ENCODE assay signal across 16 cellular contexts in the genomic region with DNA sequence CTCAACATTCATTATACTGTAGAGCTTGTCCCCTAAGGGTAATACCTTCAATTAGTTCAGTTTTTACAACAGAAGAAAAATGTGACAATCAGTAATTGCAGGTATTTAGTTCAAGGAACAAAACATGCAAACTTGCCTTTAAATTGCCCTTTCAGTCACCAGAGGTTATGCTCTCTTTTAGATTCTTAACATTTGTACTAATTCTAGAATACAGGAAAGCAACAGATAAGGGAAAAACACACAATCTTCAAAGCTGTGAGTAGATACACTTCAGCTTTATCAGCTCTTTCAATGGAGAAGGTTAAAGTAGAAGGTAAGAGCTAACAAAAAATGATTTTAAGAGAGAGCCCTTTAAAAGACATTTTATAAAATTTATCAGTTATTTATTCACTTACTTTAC.
"Had no signal": no experiment of that assay in that cellular context is flagged by ENCODE, and none has a peak within 500 bp of the region (broad histone marks: within the 10 kb centered on the region; RNA-seq: fewer than 3 reads in every experiment).

No MANE protein-coding gene starts in this region.

- DNase-seq: foreskin keratinocyte; mammary epithelial cell; naive thymus-derived CD4-positive, alpha-beta T cell; nephron progenitor cell; spleen; stimulated activated CD4-positive, alpha-beta T cell treated with anti-CD3 and anti-CD28 coated beads, Interleukin-15, amount 100 ng/mL, for 24 hours; stimulated activated CD4-positive, alpha-beta T cell treated with anti-CD3 and anti-CD28 coated beads, Interleukin-1b, Interleukin-23, amount 100 ng/mL, for 48 hours; stimulated activated CD4-positive, alpha-beta T cell treated with anti-CD3 and anti-CD28 coated beads, Interleukin-4, amount 100 ng/mL, for 24 hours; stimulated activated naive B cell treated with anti-CD40 and anti-IgM and Interleukin-4, amounts not matched to agents 10 μg/mL and 1 μg/mL and 100 μg/mL, for 72 hours; stimulated activated naive CD8-positive, alpha-beta T cell treated with anti-CD3 and anti-CD28 coated beads, Interleukin-15, amount 100 ng/mL, for 72 hours; transverse colon had no signal

- H2AFZ ChIP-seq: parathyroid adenoma had no signal

- H3K4me1 ChIP-seq: foreskin keratinocyte, parathyroid adenoma, prostate gland, spleen, transverse colon had no signal

- H3K36me3 Mint-ChIP-seq: naive thymus-derived CD4-positive, alpha-beta T cell; stimulated activated naive B cell treated with anti-CD40 and anti-IgM and Interleukin-4, amounts not matched to agents 10 μg/mL and 1 μg/mL and 100 μg/mL, for 72 hours had no signal

- H3K27me3 ChIP-seq: foreskin keratinocyte, transverse colon had no signal

- H3K27me3 Mint-ChIP-seq: dendritic cell treated with granulocyte-macrophage colony-stimulating factor and Interleukin-4, amounts not matched to agents 40 ng/mL and 50 ng/mL, for 4 days; stimulated activated naive B cell treated with anti-CD40 and anti-IgM and Interleukin-4, amounts not matched to agents 10 μg/mL and 1 μg/mL and 100 μg/mL, for 72 hours; stimulated activated naive CD8-positive, alpha-beta T cell treated with anti-CD3 and anti-CD28 coated beads, Interleukin-15, amount 100 ng/mL, for 72 hours had no signal

- H3K4me3 ChIP-seq: prostate gland, spleen, thoracic aorta, transverse colon had no signal

- H3K4me3 Mint-ChIP-seq: dendritic cell treated with granulocyte-macrophage colony-stimulating factor and Interleukin-4, amounts not matched to agents 40 ng/mL and 50 ng/mL, for 4 days; naive thymus-derived CD4-positive, alpha-beta T cell; nephron progenitor cell; stimulated activated naive B cell treated with anti-CD40 and anti-IgM and Interleukin-4, amounts not matched to agents 10 μg/mL and 1 μg/mL and 100 μg/mL, for 72 hours; stimulated activated naive CD8-positive, alpha-beta T cell treated with anti-CD3 and anti-CD28 coated beads, Interleukin-15, amount 100 ng/mL, for 72 hours had no signal

- H3K36me3 ChIP-seq: prostate gland, spleen, thoracic aorta, transverse colon had no signal

- H3K4me1 Mint-ChIP-seq: naive thymus-derived CD4-positive, alpha-beta T cell; stimulated activated naive B cell treated with anti-CD40 and anti-IgM and Interleukin-4, amounts not matched to agents 10 μg/mL and 1 μg/mL and 100 μg/mL, for 72 hours; stimulated activated naive CD8-positive, alpha-beta T cell treated with anti-CD3 and anti-CD28 coated beads, Interleukin-15, amount 100 ng/mL, for 72 hours had no signal

- H3K27ac ChIP-seq: foreskin keratinocyte, parathyroid adenoma, prostate gland, spleen, thoracic aorta, transverse colon had no signal

- H3K27ac Mint-ChIP-seq: dendritic cell treated with granulocyte-macrophage colony-stimulating factor and Interleukin-4, amounts not matched to agents 40 ng/mL and 50 ng/mL, for 4 days; naive thymus-derived CD4-positive, alpha-beta T cell; nephron progenitor cell; stimulated activated naive B cell treated with anti-CD40 and anti-IgM and Interleukin-4, amounts not matched to agents 10 μg/mL and 1 μg/mL and 100 μg/mL, for 72 hours; stimulated activated naive CD8-positive, alpha-beta T cell treated with anti-CD3 and anti-CD28 coated beads, Interleukin-15, amount 100 ng/mL, for 72 hours had no signal

- H3K79me2 ChIP-seq: parathyroid adenoma had no signal

- H3K9me3 Mint-ChIP-seq: dendritic cell treated with granulocyte-macrophage colony-stimulating factor and Interleukin-4, amounts not matched to agents 40 ng/mL and 50 ng/mL, for 4 days; nephron progenitor cell; stimulated activated naive B cell treated with anti-CD40 and anti-IgM and Interleukin-4, amounts not matched to agents 10 μg/mL and 1 μg/mL and 100 μg/mL, for 72 hours; stimulated activated naive CD8-positive, alpha-beta T cell treated with anti-CD3 and anti-CD28 coated beads, Interleukin-15, amount 100 ng/mL, for 72 hours had no signal

- ATAC-seq: foreskin keratinocyte; naive thymus-derived CD4-positive, alpha-beta T cell; sciatic nerve; stimulated activated naive B cell treated with anti-CD40 and anti-IgM and Interleukin-4, amounts not matched to agents 10 μg/mL and 1 μg/mL and 100 μg/mL, for 72 hours; stimulated activated naive CD8-positive, alpha-beta T cell treated with anti-CD3 and anti-CD28 coated beads, Interleukin-15, amount 100 ng/mL, for 72 hours had no signal
